8 cellular contexts compared by ENCODE assay signal in the genomic region with DNA sequence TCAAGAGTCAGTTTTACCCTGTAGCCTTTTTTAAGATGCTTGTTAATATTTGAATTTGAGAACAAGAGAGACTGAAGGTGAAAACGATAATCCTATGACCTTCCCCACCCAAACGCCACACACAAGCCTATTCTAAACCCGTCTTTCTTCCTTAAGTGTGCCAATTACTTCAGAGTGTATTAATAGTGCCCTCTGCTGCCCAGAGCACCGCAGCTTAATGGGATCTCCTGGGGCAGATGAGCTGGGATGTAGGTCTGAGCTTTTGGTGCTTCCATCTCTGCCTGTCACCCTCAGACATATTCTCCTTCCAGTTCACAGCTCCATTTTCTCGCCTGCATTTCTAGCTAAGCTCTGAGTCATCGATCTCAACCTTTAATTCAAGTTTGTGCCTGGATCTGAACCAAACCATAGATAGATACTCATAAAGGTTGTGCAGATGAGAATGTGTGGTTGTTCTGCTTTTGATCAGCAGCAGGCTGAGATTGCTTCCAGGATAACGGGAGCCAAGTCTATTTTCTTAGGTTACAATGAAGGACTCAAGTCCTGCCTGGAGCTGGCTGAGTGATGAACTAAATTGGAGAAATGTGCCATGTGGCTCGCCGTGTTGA. TPM values are rescaled to one million over a fixed set of nuclear protein-coding genes. Genes with fewer than 3 reads are reported as not detected.
DNase-seq lines count a peak whose midpoint lies in the region; ATAC-seq, FAIRE-seq and TF ChIP-seq lines count a peak whose summit lies in the region.
"Had no signal": no experiment of that assay in that cellular context is flagged by ENCODE, and none has a peak within 500 bp of the region (broad histone marks: within the 10 kb centered on the region; RNA-seq: fewer than 3 reads in every experiment).

No MANE protein-coding gene starts in this region.

- no peak for ATAC-seq in GM21576 (IDR thresholded peaks at IDR 0.05; ENCODE audit: unreplicated experiment)

- no peaks in the 10 kb centered on the region for H3K79me2 ChIP-seq in GM23248 (ENCODE audit: insufficient read depth)

- WGBS in GM23248 (ENCODE audit: low coverage in 1 of 2, low lambda C conversion rate in 2 of 2, missing lambda C conversion rate in 2 of 2), 2 experiments: 22 to 28% methylated on average over 9 of the region's 9 CpGs
- WGBS in small intestine, 3 donors: 36 to 54% (median 42%) methylated on average over 9 of the region's 9 CpGs

- peak; percentile 15 for TF ChIP-seq CTCF in foreskin fibroblast (IDR thresholded peaks at IDR 0.05; ENCODE audit: low read depth, low read length)

- peaks cover 18% of the 10 kb centered on the region for H3F3A ChIP-seq in GM23248 (ENCODE audit: insufficient read depth)

- H3K4me3 ChIP-seq in GM23248: no peak overlapping the region
- H3K4me3 ChIP-seq in foreskin fibroblast (ENCODE audit: low read depth in 1 of 2, low read length in 2 of 2): no peak overlapping the region
- no peak overlapping the region for H3K4me3 ChIP-seq in small intestine (ENCODE audit: low read depth in 1 of 2, low read length in 2 of 2)
- H3K4me3 ChIP-seq in MG63: no peak overlapping the region

- H3K9ac ChIP-seq in GM23248: no peak overlapping the region
- H3K9ac ChIP-seq: KMS-11 had no signal

- H3K9me2 ChIP-seq in GM23248 (ENCODE audit: insufficient read depth): no peaks in the 10 kb centered on the region

- no peaks in the 10 kb centered on the region for H4K20me1 ChIP-seq in GM23248 (ENCODE audit: insufficient read depth)

- H3K36me3 ChIP-seq in GM23248 (ENCODE audit: low read depth): no peaks in the 10 kb centered on the region
- no peaks in the 10 kb centered on the region for H3K36me3 ChIP-seq in small intestine (ENCODE audit: control insufficient read depth in 2 of 2, insufficient read depth in 2 of 2, low read length in 2 of 2)
- no peaks in the 10 kb centered on the region for H3K36me3 ChIP-seq in MG63

- peaks cover 16% of the 10 kb centered on the region for H3K27me3 ChIP-seq in GM23248 (replicated peaks; ENCODE audit: insufficient read depth)
- no peaks in the 10 kb centered on the region for H3K27me3 ChIP-seq in small intestine (ENCODE audit: control insufficient read depth in 2 of 2, insufficient read depth in 2 of 2, low read length in 2 of 2)
- no peaks in the 10 kb centered on the region for H3K27me3 ChIP-seq in MG63

- H3K9me3 ChIP-seq in GM23248 (ENCODE audit: low read depth): no peaks in the 10 kb centered on the region
- no peaks in the 10 kb centered on the region for H3K9me3 ChIP-seq in small intestine (ENCODE audit: control insufficient read depth, low read depth)
- no peaks in the 10 kb centered on the region for H3K9me3 ChIP-seq in MG63

- no peak overlapping the region for H2AFZ ChIP-seq in GM23248

- DNase-seq in GM23248 (peak; percentile 42), NCI-H82 treated with DMSO at 0.1 percent for 48 hours (lab: John Stamatoyannopoulos, UW; ENCODE audit: unreplicated experiment) (peak; percentile 29), foreskin fibroblast (peak; percentile 1 to 3), small intestine (peak; percentile 27), MG63 (no peak), COR-L47 (lab: John Stamatoyannopoulos, UW) (no peak)

- no peak overlapping the region for H3K4me2 ChIP-seq in GM23248 (ENCODE audit: unreplicated experiment)
- H3K4me2 ChIP-seq: KMS-11 had no signal

- H3K27ac ChIP-seq in GM23248: no peak overlapping the region
- no peak overlapping the region for H3K27ac ChIP-seq in small intestine (ENCODE audit: low read depth in 1 of 2, low read length in 1 of 2)
- H3K27ac ChIP-seq: KMS-11 had no signal

- peaks cover 18% of the 10 kb centered on the region for H3K4me1 ChIP-seq in GM23248 (ENCODE audit: insufficient read depth)
- H3K4me1 ChIP-seq in small intestine (ENCODE audit: control insufficient read depth in 2 of 2, insufficient read depth in 1 of 2, low read depth in 1 of 2, low read length in 1 of 2): no peaks in the 10 kb centered on the region

- FAIRE-seq in small intestine (lab: Jason Lieb, UNC): no peak

- in situ Hi-C loops in GM23248 (cut with MboI): no loop called here

RNA-seq across cellular contexts. Expression of a gene that starts 46.4 kb away (rescaled TPM):
- 51.0 and 81.2 TPM in 2 replicates for total RNA-seq in GM23248 (2014; rRNA removed; shearing (Covaris generic))
- polyA plus RNA-seq in GM23248 (2016; fragmentation: Nextera tagmentation; extraction: Ambion mirVana): 52.8 and 53.6 TPM in 2 replicates
- 1 to 10 TPM in 1 of 3 donors, under 1 TPM in 1, not detected in 1; 0.27 to 2.9 TPM for polyA plus RNA-seq in small intestine
- 0.89 TPM in 1 of 2 replicates, not detected in the other for total RNA-seq in MG63 (2014; rRNA removed; shearing (Covaris generic); ENCODE audit: low replicate concordance)

Comparison
In these comparisons a context has a peak if more than half of its experiments do, and no peak if none do; other contexts are left out.
1. DNase-seq: peak in GM23248 (single experiment), NCI-H82 treated with DMSO at 0.1 percent for 48 hours (single experiment), foreskin fibroblast (2 of 2) and small intestine (single experiment); none in MG63 (single experiment) and COR-L47 (single experiment).
2. RNA of a gene that starts 46.4 kb away (total RNA-seq): 51.0 to 81.2 TPM in GM23248; 0.89 TPM in MG63; every median in the first group is over 10 times any median in the second.